Comparison of ENCODE assay signal across 9 cellular contexts in genomic region chr1:15408890-15409399, GRCh38. TPM values are rescaled to one million over a fixed set of nuclear protein-coding genes. Genes with fewer than 3 reads are reported as not detected.
A peak's percentile ranks its signal among the peaks of the same experiment; 100 is the strongest.
DNase-seq lines count a peak whose midpoint lies in the region; ATAC-seq lines count a peak whose summit lies in the region.
"Had no signal": no experiment of that assay in that cellular context is flagged by ENCODE, and none has a peak within 500 bp of the region (broad histone marks: within the 10 kb centered on the region; RNA-seq: fewer than 3 reads in every experiment).

No MANE protein-coding gene starts in this region.

- DNase-seq in T-helper 1 cell, result no peak
- no peak for DNase-seq in activated T-helper 2 cell treated with anti-CD3 and anti-CD28 coated beads, Interferon-gamma antibody, Interleukin-2, Interleukin-4, amounts not matched to agents 10 μg/mL and 5 μg/mL and 100 μg/mL, durations not matched to agents 14 hours and 24 hours and 36 hours (ENCODE audit: low spot score)
- DNase-seq in stimulated activated naive CD8-positive, alpha-beta T cell treated with anti-CD3 and anti-CD28 coated beads, Interleukin-15, amount 100 ng/mL, for 72 hours, result no peak
- DNase-seq in ACHN, result no peak
- no peak for DNase-seq in NCI-H526 (lab: John Stamatoyannopoulos, UW)

- no peaks in the 10 kb centered on the region for H3K9me3 ChIP-seq in iPS-18c (ENCODE audit: control insufficient read depth, insufficient read depth, low read length)

- H3K9me3 Mint-ChIP-seq in T-helper 1 cell treated with Interleukin-12 subunit alpha and Interleukin-12 subunit beta and Interleukin-4 antibody, amounts not matched to agents 30 μg/mL and 1 μg/mL, for 36 hours, result no peaks in the 10 kb centered on the region
- H3K9me3 Mint-ChIP-seq in activated T-helper 2 cell treated with anti-CD3 and anti-CD28 coated beads, Interferon-gamma antibody, Interleukin-2, Interleukin-4, amounts not matched to agents 10 μg/mL and 5 μg/mL and 100 μg/mL, durations not matched to agents 14 hours and 24 hours and 36 hours, result no peaks in the 10 kb centered on the region
- H3K9me3 Mint-ChIP-seq in stimulated activated naive CD8-positive, alpha-beta T cell treated with anti-CD3 and anti-CD28 coated beads, Interleukin-15, amount 100 ng/mL, for 72 hours, result no peaks in the 10 kb centered on the region

- peaks cover 41% of the 10 kb centered on the region for H3K27me3 Mint-ChIP-seq in T-helper 1 cell treated with Interleukin-12 subunit alpha and Interleukin-12 subunit beta and Interleukin-4 antibody, amounts not matched to agents 30 μg/mL and 1 μg/mL, for 36 hours (ENCODE audit: low read depth)
- H3K27me3 Mint-ChIP-seq in activated T-helper 2 cell treated with anti-CD3 and anti-CD28 coated beads, Interferon-gamma antibody, Interleukin-2, Interleukin-4, amounts not matched to agents 10 μg/mL and 5 μg/mL and 100 μg/mL, durations not matched to agents 14 hours and 24 hours and 36 hours (ENCODE audit: low read depth), result peaks cover 27% of the 10 kb centered on the region
- peaks cover 33% of the 10 kb centered on the region for H3K27me3 Mint-ChIP-seq in stimulated activated naive CD8-positive, alpha-beta T cell treated with anti-CD3 and anti-CD28 coated beads, Interleukin-15, amount 100 ng/mL, for 72 hours

- H3K27ac Mint-ChIP-seq in T-helper 1 cell treated with Interleukin-12 subunit alpha and Interleukin-12 subunit beta and Interleukin-4 antibody, amounts not matched to agents 30 μg/mL and 1 μg/mL, for 36 hours, result peak overlapping the region; percentile 83
- peak overlapping the region; percentile 82 for H3K27ac Mint-ChIP-seq in activated T-helper 2 cell treated with anti-CD3 and anti-CD28 coated beads, Interferon-gamma antibody, Interleukin-2, Interleukin-4, amounts not matched to agents 10 μg/mL and 5 μg/mL and 100 μg/mL, durations not matched to agents 14 hours and 24 hours and 36 hours
- H3K27ac Mint-ChIP-seq in stimulated activated naive CD8-positive, alpha-beta T cell treated with anti-CD3 and anti-CD28 coated beads, Interleukin-15, amount 100 ng/mL, for 72 hours, result peak overlapping the region; percentile 49 to 88

- no peak for ATAC-seq in stimulated activated naive CD8-positive, alpha-beta T cell treated with anti-CD3 and anti-CD28 coated beads, Interleukin-15, amount 100 ng/mL, for 72 hours
- ATAC-seq in HG03095 (IDR thresholded peaks at IDR 0.05; ENCODE audit: unreplicated experiment), result no peak

- peak overlapping the region; percentile 75; the same call in 1 of the 2 replicates for H3K4me3 ChIP-seq in iPS-18c (ENCODE audit: insufficient read depth, low read depth, low read length)

- H3K36me3 Mint-ChIP-seq in T-helper 1 cell treated with Interleukin-12 subunit alpha and Interleukin-12 subunit beta and Interleukin-4 antibody, amounts not matched to agents 30 μg/mL and 1 μg/mL, for 36 hours (ENCODE audit: low read depth), result peaks cover 19% of the 10 kb centered on the region
- H3K36me3 Mint-ChIP-seq in activated T-helper 2 cell treated with anti-CD3 and anti-CD28 coated beads, Interferon-gamma antibody, Interleukin-2, Interleukin-4, amounts not matched to agents 10 μg/mL and 5 μg/mL and 100 μg/mL, durations not matched to agents 14 hours and 24 hours and 36 hours (ENCODE audit: low read depth), result peaks cover 27% of the 10 kb centered on the region

- H3K4me1 Mint-ChIP-seq in T-helper 1 cell treated with Interleukin-12 subunit alpha and Interleukin-12 subunit beta and Interleukin-4 antibody, amounts not matched to agents 30 μg/mL and 1 μg/mL, for 36 hours (ENCODE audit: low read depth), result peaks cover 24% of the 10 kb centered on the region
- peaks cover 26% of the 10 kb centered on the region for H3K4me1 Mint-ChIP-seq in activated T-helper 2 cell treated with anti-CD3 and anti-CD28 coated beads, Interferon-gamma antibody, Interleukin-2, Interleukin-4, amounts not matched to agents 10 μg/mL and 5 μg/mL and 100 μg/mL, durations not matched to agents 14 hours and 24 hours and 36 hours (ENCODE audit: low read depth)
- H3K4me1 Mint-ChIP-seq in stimulated activated naive CD8-positive, alpha-beta T cell treated with anti-CD3 and anti-CD28 coated beads, Interleukin-15, amount 100 ng/mL, for 72 hours, result peaks cover 42% of the 10 kb centered on the region

- intact Hi-C loops in activated T-helper 2 cell treated with anti-CD3 and anti-CD28 coated beads, Interferon-gamma antibody, Interleukin-2, Interleukin-4, amounts not matched to agents 10 μg/mL and 5 μg/mL and 100 μg/mL, durations not matched to agents 14 hours and 24 hours and 36 hours (cut with micrococcal nuclease), result loop anchor here (1.0 kb wide), 1 partner anchor 115 kb away; the partner anchor contains the start of gene CASP9

- peak overlapping the region; percentile 72 for H3K4me3 Mint-ChIP-seq in T-helper 1 cell treated with Interleukin-12 subunit alpha and Interleukin-12 subunit beta and Interleukin-4 antibody, amounts not matched to agents 30 μg/mL and 1 μg/mL, for 36 hours
- peak overlapping the region; percentile 64 for H3K4me3 Mint-ChIP-seq in activated T-helper 2 cell treated with anti-CD3 and anti-CD28 coated beads, Interferon-gamma antibody, Interleukin-2, Interleukin-4, amounts not matched to agents 10 μg/mL and 5 μg/mL and 100 μg/mL, durations not matched to agents 14 hours and 24 hours and 36 hours (ENCODE audit: low read depth)
- H3K4me3 Mint-ChIP-seq in stimulated activated naive CD8-positive, alpha-beta T cell treated with anti-CD3 and anti-CD28 coated beads, Interleukin-15, amount 100 ng/mL, for 72 hours, result peak overlapping the region; percentile 88 to 97

- in situ Hi-C loops in ACHN (cut with HindIII; ENCODE audit: low pct_ligation_motif_present, low pct_unique_long_range_greater_than_20kb, low sequenced_read_pairs), result no loop called here

RNA-seq across cellular contexts. Expression of gene EFHD2, which starts 0.7 kb away (rescaled TPM):
- 82.4 and 85.2 TPM in 2 replicates for total RNA-seq in activated T-helper 2 cell treated with anti-CD3 and anti-CD28 coated beads, Interferon-gamma antibody, Interleukin-2, Interleukin-4, amounts not matched to agents 10 μg/mL and 5 μg/mL and 100 μg/mL, durations not matched to agents 14 hours and 24 hours and 36 hours

RNA-seq across cellular contexts. Expression of gene CTRC, which starts 29.3 kb away (rescaled TPM):
- 0.34 and 0.64 TPM in 2 replicates for total RNA-seq in activated T-helper 2 cell treated with anti-CD3 and anti-CD28 coated beads, Interferon-gamma antibody, Interleukin-2, Interleukin-4, amounts not matched to agents 10 μg/mL and 5 μg/mL and 100 μg/mL, durations not matched to agents 14 hours and 24 hours and 36 hours

RNA-seq across cellular contexts. Expression of gene CELA2A, which starts 47.6 kb away (rescaled TPM):
- total RNA-seq in activated T-helper 2 cell treated with anti-CD3 and anti-CD28 coated beads, Interferon-gamma antibody, Interleukin-2, Interleukin-4, amounts not matched to agents 10 μg/mL and 5 μg/mL and 100 μg/mL, durations not matched to agents 14 hours and 24 hours and 36 hours, result not detected in 2 replicates
- total RNA-seq: M059J had no signal
